In genomic region chr6:84428300-84428907, GRCh38 we compare ENCODE assay signal across 9 cellular contexts.
DNase-seq lines count a peak whose midpoint lies in the region; ATAC-seq, FAIRE-seq and TF ChIP-seq lines count a peak whose summit lies in the region.
"Had no signal": no experiment of that assay in that cellular context is flagged by ENCODE, and none has a peak within 500 bp of the region (broad histone marks: within the 10 kb centered on the region; RNA-seq: fewer than 3 reads in every experiment).

No MANE protein-coding gene starts in this region.

- FAIRE-seq in keratinocyte (lab: Jason Lieb, UNC) = no peak

- WGBS in aorta, 2 donors = 2 to 3% methylated on average over 6 of the region's 6 CpGs

- no peaks in the 10 kb centered on the region for H3K36me3 Mint-ChIP-seq in activated CD4-positive, alpha-beta T cell treated with anti-CD3 and anti-CD28 coated beads, Interleukin-2, amount 10 ng/mL, durations not matched to agents 7 days and 5 days (ENCODE audit: low read depth)

- intact Hi-C loops in aorta (cut with DNase I) = loop anchor here (2.0 to 10.0 kb wide), 6 partner anchors 86 to 696 kb away; no protein-coding TSS in a partner anchor

- dilution Hi-C loops in keratinocyte (cut with MboI; ENCODE audit: extremely low pct_ligation_motif_present, low sequenced_read_pairs) = loop anchor here (25.0 kb wide), 1 partner anchor 884 kb away; no protein-coding TSS in a partner anchor

- H3K27ac ChIP-seq in keratinocyte (ENCODE audit: control insufficient read depth, insufficient read depth, low read length) = no peak overlapping the region
- H3K27ac ChIP-seq in aorta (ENCODE audit: low read depth in 1 of 2, low read length in 2 of 2) = no peak overlapping the region
- H3K27ac ChIP-seq: thyroid gland had no signal

- in situ Hi-C loops in HAP-1 (cut with MboI; ENCODE audit: low sequenced_read_pairs) = no loop called here

- POLR2A ChIA-PET in activated CD4-positive, alpha-beta T cell treated with anti-CD3 and anti-CD28 coated beads, Interleukin-2, amount 10 ng/mL, durations not matched to agents 7 days and 5 days (lab: Charles Lee) = no interaction called here

- no peaks in the 10 kb centered on the region for H3K9me1 ChIP-seq in keratinocyte (ENCODE audit: control insufficient read depth, extremely low read depth, insufficient read depth, low read length)

- no peaks in the 10 kb centered on the region for H3K9me3 Mint-ChIP-seq in activated CD4-positive, alpha-beta T cell treated with anti-CD3 and anti-CD28 coated beads, Interleukin-2, amount 10 ng/mL, durations not matched to agents 7 days and 5 days

- no peaks in the 10 kb centered on the region for H4K20me1 ChIP-seq in keratinocyte (ENCODE audit: control insufficient read depth, extremely low read depth, insufficient read depth, low read length)

- ATAC-seq in aorta (ENCODE audit: low FRiP score) = peak; percentile 83

- TF ChIP-seq CTCF in keratinocyte (optimal IDR thresholded peaks at IDR 0.05 in 1 of 3, IDR thresholded peaks at IDR 0.05 in 1 of 3, conservative IDR thresholded peaks at IDR 0.05 in 1 of 3; ENCODE audit: extremely low read depth in 1 of 3, insufficient read depth in 2 of 3, low read length in 3 of 3) = peak; percentile 64 to 75 (median 71)

- no peaks in the 10 kb centered on the region for H3K9me3 ChIP-seq in HAP-1
- H3K9me3 ChIP-seq in keratinocyte (ENCODE audit: control insufficient read depth, low read depth, low read length) = no peaks in the 10 kb centered on the region
- H3K9me3 ChIP-seq in aorta (ENCODE audit: control insufficient read depth, low read length) = no peaks in the 10 kb centered on the region
- H3K9me3 ChIP-seq: thyroid gland had no signal

- no peak overlapping the region for H3K27ac Mint-ChIP-seq in activated CD4-positive, alpha-beta T cell treated with anti-CD3 and anti-CD28 coated beads, Interleukin-2, amount 10 ng/mL, durations not matched to agents 7 days and 5 days

- no peaks in the 10 kb centered on the region for H3K79me2 ChIP-seq in keratinocyte (ENCODE audit: control insufficient read depth, insufficient read depth, low read length)

- H3K9ac ChIP-seq in keratinocyte (ENCODE audit: control insufficient read depth, extremely low read depth, insufficient read depth, low read length) = no peak overlapping the region

- 0 out of 2 replicates have a peak, but pooled peaks cover 2% of the 10 kb centered on the region for H3K4me1 ChIP-seq in HAP-1
- no peaks in the 10 kb centered on the region for H3K4me1 ChIP-seq in keratinocyte (ENCODE audit: control insufficient read depth, extremely low read depth, insufficient read depth, low read length)
- H3K4me1 ChIP-seq in aorta (ENCODE audit: control insufficient read depth in 1 of 2, insufficient read depth in 2 of 2, low read length in 2 of 2) = peaks cover 0 to 7% of the 10 kb centered on the region in 2 donors
- H3K4me1 ChIP-seq: thyroid gland had no signal

- H3K4me1 Mint-ChIP-seq in activated CD4-positive, alpha-beta T cell treated with anti-CD3 and anti-CD28 coated beads, Interleukin-2, amount 10 ng/mL, durations not matched to agents 7 days and 5 days = no peaks in the 10 kb centered on the region

- H3K4me2 ChIP-seq in keratinocyte (ENCODE audit: control insufficient read depth, extremely low read depth, insufficient read depth, low read depth, low read length) = no peak overlapping the region

- DNase-seq in activated CD4-positive, alpha-beta T cell treated with anti-CD3 and anti-CD28 coated beads, Interleukin-2, amount 10 ng/mL, durations not matched to agents 7 days and 5 days = peak; percentile 25
- no peak for DNase-seq in activated CD4-positive, alpha-beta T cell treated with anti-CD3 and anti-CD28 coated beads for 4 hours
- peak; percentile 34 to 57 for DNase-seq in HAP-1 (ENCODE audit: low spot score in 2 of 2)
- peak; percentile 18 for DNase-seq in NCI-H2029 treated with DMSO at 0.1 percent for 48 hours (lab: John Stamatoyannopoulos, UW)
- peak; percentile 79 for DNase-seq in astrocyte of the hippocampus (ENCODE audit: low read depth, low spot score)
- no peak for DNase-seq in keratinocyte (ENCODE audit: low read depth, low spot score)
- DNase-seq in aorta = peak; percentile 63 to 89
- DNase-seq in NCI-H187 treated with DMSO at 0.1 percent for 48 hours (lab: John Stamatoyannopoulos, UW) = no peak

- H3K4me3 ChIP-seq in HAP-1 (no peak overlapping the region), keratinocyte (ENCODE audit: control insufficient read depth in 2 of 3, extremely low read depth in 1 of 3, insufficient read depth in 2 of 3, low read depth in 1 of 3, low read length in 3 of 3) (no peak overlapping the region), aorta (ENCODE audit: low read length in 2 of 2) (peak overlapping the region in 1 of 2 donors; percentile 41)
- H3K4me3 ChIP-seq: thyroid gland had no signal

- CTCF ChIA-PET in activated CD4-positive, alpha-beta T cell treated with anti-CD3 and anti-CD28 coated beads, Interleukin-2, amount 10 ng/mL, durations not matched to agents 7 days and 5 days (lab: Charles Lee) = no interaction called here

- no peak overlapping the region for H3K4me3 Mint-ChIP-seq in activated CD4-positive, alpha-beta T cell treated with anti-CD3 and anti-CD28 coated beads, Interleukin-2, amount 10 ng/mL, durations not matched to agents 7 days and 5 days

- H3K36me3 ChIP-seq in HAP-1 (replicated peaks) (no peaks in the 10 kb centered on the region), keratinocyte (ENCODE audit: control insufficient read depth in 2 of 2, extremely low read depth in 1 of 2, insufficient read depth in 2 of 2, low read length in 2 of 2) (no peaks in the 10 kb centered on the region), aorta (ENCODE audit: control insufficient read depth in 1 of 2, insufficient read depth in 2 of 2, low read length in 1 of 2) (no peaks in the 10 kb centered on the region)
- H3K36me3 ChIP-seq: thyroid gland had no signal

- peaks cover 3% of the 10 kb centered on the region for H3K27me3 Mint-ChIP-seq in activated CD4-positive, alpha-beta T cell treated with anti-CD3 and anti-CD28 coated beads, Interleukin-2, amount 10 ng/mL, durations not matched to agents 7 days and 5 days

- H2AFZ ChIP-seq in keratinocyte (ENCODE audit: control insufficient read depth, low read length) = no peak overlapping the region

- H3K27me3 ChIP-seq in HAP-1 (ENCODE audit: low read depth) (peaks cover 15% of the 10 kb centered on the region; the same call in 1 of the 2 replicates), keratinocyte (ENCODE audit: control insufficient read depth, extremely low read depth, insufficient read depth, low read length) (no peaks in the 10 kb centered on the region), aorta (ENCODE audit: control insufficient read depth in 1 of 2, insufficient read depth in 2 of 2, low read length in 1 of 2) (no peaks in the 10 kb centered on the region)
- H3K27me3 ChIP-seq: thyroid gland had no signal

Comparison
In these comparisons a context has a peak if more than half of its experiments do, and no peak if none do; other contexts are left out.
1. DNase-seq: peak in activated CD4-positive, alpha-beta T cell treated with anti-CD3 and anti-CD28 coated beads, Interleukin-2, amount 10 ng/mL, durations not matched to agents 7 days and 5 days (single experiment), HAP-1 (2 of 2), NCI-H2029 treated with DMSO at 0.1 percent for 48 hours (single experiment), astrocyte of the hippocampus (single experiment) and aorta (2 of 2); none in activated CD4-positive, alpha-beta T cell treated with anti-CD3 and anti-CD28 coated beads for 4 hours (0 of 2), keratinocyte (single experiment) and NCI-H187 treated with DMSO at 0.1 percent for 48 hours (single experiment).